In genomic region chr9:105539452-105539851, GRCh38 we compare ENCODE assay signal across 1 cellular context.
TF ChIP-seq lines count a peak whose summit lies in the region.

No MANE protein-coding gene starts in this region.

TF ChIP-seq in H1, 55 proteins besides CTCF, POLR2A, EP300 and RAD21 (continued from another document):
- TF ChIP-seq KDM1A (IDR thresholded peaks at IDR 0.05; ENCODE audit: borderline replicate concordance, low read length) (no peak), RXRA (IDR thresholded peaks at IDR 0.05; ENCODE audit: insufficient read depth, low read depth, low read length) (no peak), BRCA1 (IDR thresholded peaks at IDR 0.05; ENCODE audit: low read depth, low read length) (no peak), CTBP2 (IDR thresholded peaks at IDR 0.05; ENCODE audit: borderline replicate concordance, insufficient read depth, insufficient read length, low read length) (no peak), FOSL1 (IDR thresholded peaks at IDR 0.05; ENCODE audit: insufficient read depth, low read depth, low read length) (no peak), SIX5 (IDR thresholded peaks at IDR 0.05; ENCODE audit: low read depth, low read length) (no peak), TCF12 (IDR thresholded peaks at IDR 0.05; ENCODE audit: low read depth, low read length) (no peak)
